Comparison of ENCODE assay signal across 1 cellular context in genomic region chrX:53280703-53281320, GRCh38.
TF ChIP-seq lines count a peak whose summit lies in the region.

No MANE protein-coding gene starts in this region.

TF ChIP-seq in SK-N-SH, 30 proteins besides CTCF, POLR2A, EP300 and RAD21 (continued from another document):
- TF ChIP-seq, protein P1, sequence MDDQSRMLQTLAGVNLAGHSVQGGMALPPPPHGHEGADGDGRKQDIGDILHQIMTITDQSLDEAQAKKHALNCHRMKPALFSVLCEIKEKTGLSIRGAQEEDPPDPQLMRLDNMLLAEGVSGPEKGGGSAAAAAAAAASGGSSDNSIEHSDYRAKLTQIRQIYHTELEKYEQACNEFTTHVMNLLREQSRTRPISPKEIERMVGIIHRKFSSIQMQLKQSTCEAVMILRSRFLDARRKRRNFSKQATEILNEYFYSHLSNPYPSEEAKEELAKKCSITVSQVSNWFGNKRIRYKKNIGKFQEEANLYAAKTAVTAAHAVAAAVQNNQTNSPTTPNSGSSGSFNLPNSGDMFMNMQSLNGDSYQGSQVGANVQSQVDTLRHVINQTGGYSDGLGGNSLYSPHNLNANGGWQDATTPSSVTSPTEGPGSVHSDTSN (IDR thresholded peaks at IDR 0.05), result peak; percentile 42
- TF ChIP-seq, protein P2, sequence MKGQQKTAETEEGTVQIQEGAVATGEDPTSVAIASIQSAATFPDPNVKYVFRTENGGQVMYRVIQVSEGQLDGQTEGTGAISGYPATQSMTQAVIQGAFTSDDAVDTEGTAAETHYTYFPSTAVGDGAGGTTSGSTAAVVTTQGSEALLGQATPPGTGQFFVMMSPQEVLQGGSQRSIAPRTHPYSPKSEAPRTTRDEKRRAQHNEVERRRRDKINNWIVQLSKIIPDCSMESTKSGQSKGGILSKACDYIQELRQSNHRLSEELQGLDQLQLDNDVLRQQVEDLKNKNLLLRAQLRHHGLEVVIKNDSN (IDR thresholded peaks at IDR 0.05; ENCODE audit: borderline replicate concordance, low read depth), result no peak
- TF ChIP-seq, protein P3, sequence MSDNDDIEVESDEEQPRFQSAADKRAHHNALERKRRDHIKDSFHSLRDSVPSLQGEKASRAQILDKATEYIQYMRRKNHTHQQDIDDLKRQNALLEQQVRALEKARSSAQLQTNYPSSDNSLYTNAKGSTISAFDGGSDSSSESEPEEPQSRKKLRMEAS (IDR thresholded peaks at IDR 0.05; ENCODE audit: low read depth), result peak; percentile 62
- peak; percentile 57 for TF ChIP-seq TCF12 (IDR thresholded peaks at IDR 0.05)
